ENCODE assay signal across 8 cellular contexts in genomic region chr5:147628054-147628895, GRCh38.
A peak's percentile ranks its signal among the peaks of the same experiment; 100 is the strongest.
DNase-seq lines count a peak whose midpoint lies in the region; ATAC-seq, FAIRE-seq and TF ChIP-seq lines count a peak whose summit lies in the region.

No MANE protein-coding gene starts in this region.

- no peak for DNase-seq in D721Med (ENCODE audit: insufficient read length, low spot score)
- peak; percentile 10 for DNase-seq in NCI-H510A (lab: John Stamatoyannopoulos, UW)
- peak; percentile 2 to 32 for DNase-seq in activated CD4-positive, alpha-beta T cell treated with anti-CD3 and anti-CD28 coated beads, Interleukin-2, amount 50 U/mL, for 24 hours (ENCODE audit: low read depth in 1 of 2, low spot score in 1 of 2)
- DNase-seq in effector CD8-positive, alpha-beta T cell (lab: John Stamatoyannopoulos, UW), result peak; percentile 1
- peak; percentile 62 to 75 for DNase-seq in lung microvascular endothelial cell (ENCODE audit: low read depth in 2 of 2)
- peak; percentile 12 to 13 for DNase-seq in stimulated activated CD8-positive, alpha-beta memory T cell treated with anti-CD3 and anti-CD28 coated beads, Interleukin-7, amount 100 ng/mL, for 1 hour (ENCODE audit: low read depth in 2 of 2)

- FAIRE-seq in D721Med (lab: Jason Lieb, UNC), result peak; percentile 77

- peak; percentile 94 for TF ChIP-seq CTCF in D721Med (IDR thresholded peaks at IDR 0.05; ENCODE audit: insufficient read depth, missing control alignments)

- ATAC-seq in GM19455 (IDR thresholded peaks at IDR 0.05; ENCODE audit: unreplicated experiment) (peak; percentile 81), HG03460 (IDR thresholded peaks at IDR 0.05; ENCODE audit: unreplicated experiment) (peak; percentile 87)
